Comparison of ENCODE assay signal across 10 cellular contexts in the genomic region with DNA sequence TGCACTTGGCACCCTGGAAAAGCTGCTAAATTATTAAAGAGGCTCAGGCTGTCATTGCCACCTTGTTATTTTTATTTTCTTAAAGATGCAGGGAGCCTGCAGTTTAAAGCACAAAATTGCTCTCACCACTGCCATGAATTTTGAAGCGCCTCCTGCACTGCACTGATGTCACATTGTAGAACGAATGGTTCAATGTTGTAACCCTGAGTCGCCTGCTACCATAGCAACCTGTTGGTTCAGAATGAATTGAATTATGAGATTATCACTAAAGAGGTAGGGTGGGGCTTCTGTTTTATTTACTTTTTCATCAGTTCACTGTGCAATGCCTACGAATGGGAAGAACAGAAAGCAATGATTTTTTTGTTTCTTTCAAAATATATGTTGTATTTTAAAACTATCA. TPM values are rescaled to one million over a fixed set of nuclear protein-coding genes. Genes with fewer than 3 reads are reported as not detected.
DNase-seq lines count a peak whose midpoint lies in the region; ATAC-seq and TF ChIP-seq lines count a peak whose summit lies in the region.
"Had no signal": no experiment of that assay in that cellular context is flagged by ENCODE, and none has a peak within 500 bp of the region (broad histone marks: within the 10 kb centered on the region; RNA-seq: fewer than 3 reads in every experiment).

No MANE protein-coding gene starts in this region.

- H2BK120ac ChIP-seq in H9 (ENCODE audit: low read depth, low read length, poor library complexity, severe bottlenecking) = no peak overlapping the region

- no peak overlapping the region for H3K56ac ChIP-seq in H9 (ENCODE audit: insufficient read length, low read depth, low read length)

- no peak overlapping the region for H2AK5ac ChIP-seq in H9 (ENCODE audit: insufficient read length, low read length)

- H3K79me1 ChIP-seq in H9 (ENCODE audit: insufficient read depth, low read depth, low read length, poor library complexity, severe bottlenecking) = no peaks in the 10 kb centered on the region

- no peaks in the 10 kb centered on the region for H3K23me2 ChIP-seq in H9 (ENCODE audit: insufficient read length, low read depth, low read length, poor library complexity, severe bottlenecking)

- H3K14ac ChIP-seq in H9 (ENCODE audit: insufficient read depth, low read length) = no peak overlapping the region

- H3K27ac Mint-ChIP-seq in MCF 10A (ENCODE audit: low read depth, unreplicated experiment) = no peak overlapping the region
- H3K27ac Mint-ChIP-seq in H9 = no peak overlapping the region
- H3K27ac Mint-ChIP-seq: natural killer cell had no signal

- H3K79me2 ChIP-seq in H9 (ENCODE audit: insufficient read depth, low read length) = no peaks in the 10 kb centered on the region

- no peak overlapping the region for H2AFZ ChIP-seq in H9 (ENCODE audit: low read length)

- H2BK12ac ChIP-seq in H9 (ENCODE audit: insufficient read length, low read depth, low read length) = no peak overlapping the region

- H3K27me3 ChIP-seq in breast epithelium = no peaks in the 10 kb centered on the region
- H3K27me3 ChIP-seq in esophagus muscularis mucosa = no peaks in the 10 kb centered on the region
- no peaks in the 10 kb centered on the region for H3K27me3 ChIP-seq in H9 (ENCODE audit: insufficient read depth, low read length)

- H3K4me1 Mint-ChIP-seq in MCF 10A (ENCODE audit: insufficient read depth, unreplicated experiment) (peaks cover 4% of the 10 kb centered on the region), H9 (peaks cover 14 to 16% of the 10 kb centered on the region in 2 experiments)
- H3K4me1 Mint-ChIP-seq: central memory CD8-positive, alpha-beta T cell; natural killer cell had no signal

- no TSS peak for BruUV-seq in MCF 10A (replicated peaks; lab: Mats Ljungman, UMichigan)

- H4K91ac ChIP-seq in H9 (ENCODE audit: insufficient read length, low read depth, low read length) = no peak overlapping the region

- no peaks in the 10 kb centered on the region for H3K9me3 Mint-ChIP-seq in MCF 10A (ENCODE audit: unreplicated experiment)
- H3K9me3 Mint-ChIP-seq in H9 = no peaks in the 10 kb centered on the region
- H3K9me3 Mint-ChIP-seq: central memory CD8-positive, alpha-beta T cell had no signal

- no peaks in the 10 kb centered on the region for H3K4me1 ChIP-seq in breast epithelium
- no peaks in the 10 kb centered on the region for H3K4me1 ChIP-seq in esophagus muscularis mucosa
- no peaks in the 10 kb centered on the region for H3K4me1 ChIP-seq in H9 (ENCODE audit: insufficient read depth, low read length)

- ATAC-seq in HG02759 (IDR thresholded peaks at IDR 0.05; ENCODE audit: unreplicated experiment) = no peak
- ATAC-seq: natural killer cell had no signal

- peak; percentile 21 for DNase-seq in MCF 10A (ENCODE audit: unreplicated experiment)
- no peak for DNase-seq in breast epithelium (ENCODE audit: low spot score in 2 of 2)
- DNase-seq in NCI-H82 (lab: John Stamatoyannopoulos, UW) = peak; percentile 93
- DNase-seq in esophagus muscularis mucosa (ENCODE audit: extremely low spot score) = peak; percentile 31
- DNase-seq in T-helper 2 cell = no peak
- no peak for DNase-seq in H9
- DNase-seq in erythroblast (lab: John Stamatoyannopoulos, UW) = no peak
- DNase-seq: natural killer cell had no signal

- no peak overlapping the region for H3K18ac ChIP-seq in H9 (ENCODE audit: insufficient read length, low read depth, low read length)

- TF ChIP-seq EP300 in esophagus muscularis mucosa (IDR thresholded peaks at IDR 0.05) = no peak

- H3K36me3 Mint-ChIP-seq in MCF 10A (ENCODE audit: insufficient read depth, unreplicated experiment) = peaks cover 5% of the 10 kb centered on the region
- no peaks in the 10 kb centered on the region for H3K36me3 Mint-ChIP-seq in H9 (ENCODE audit: insufficient read depth in 1 of 3, low read depth in 3 of 3)
- H3K36me3 Mint-ChIP-seq: natural killer cell had no signal

- H3K9me3 ChIP-seq in breast epithelium = no peaks in the 10 kb centered on the region
- no peaks in the 10 kb centered on the region for H3K9me3 ChIP-seq in esophagus muscularis mucosa
- no peaks in the 10 kb centered on the region for H3K9me3 ChIP-seq in H9 (ENCODE audit: control insufficient read depth, low read depth, low read length)

- no peak overlapping the region for H3T11ph ChIP-seq in H9 (ENCODE audit: low read length)

- H3K27ac ChIP-seq in breast epithelium = no peak overlapping the region
- H3K27ac ChIP-seq in esophagus muscularis mucosa (replicated peaks in 1 of 4) = no peak overlapping the region
- no peak overlapping the region for H3K27ac ChIP-seq in H9 (ENCODE audit: insufficient read length, low read depth, low read length)

- no peak overlapping the region for H3K4me2 ChIP-seq in H9 (ENCODE audit: insufficient read depth, insufficient read length, low read length)

- H2BK20ac ChIP-seq in H9 (ENCODE audit: low read depth, low read length, poor library complexity, severe bottlenecking) = no peak overlapping the region

- H3K4me3 ChIP-seq in breast epithelium (no peak overlapping the region), esophagus muscularis mucosa (no peak overlapping the region)

- no peak overlapping the region for H3K9ac ChIP-seq in H9 (ENCODE audit: extremely low read depth, insufficient read length, low read length)

- POLR2A ChIA-PET in MCF 10A (lab: Yijun Ruan, JAX) = interaction anchor here (0.6 to 1.0 kb wide), 2 partner anchors 97 to 111 kb away, joined by 3 read pairs; no protein-coding TSS in a partner anchor

- H4K8ac ChIP-seq in H9 (replicated peaks; ENCODE audit: insufficient read length, low read depth, low read length) = no peak overlapping the region

- no peak overlapping the region for H3K4ac ChIP-seq in H9 (ENCODE audit: low read depth, low read length)

- H4K20me1 ChIP-seq in H9 (ENCODE audit: control insufficient read depth, insufficient read depth, insufficient read length) = no peaks in the 10 kb centered on the region

- no peak overlapping the region for H2BK5ac ChIP-seq in H9 (ENCODE audit: insufficient read length, low read length)

- TF ChIP-seq POLR2A in breast epithelium (IDR thresholded peaks at IDR 0.05) (no peak), esophagus muscularis mucosa (IDR thresholded peaks at IDR 0.05; ENCODE audit: low read depth) (no peak), erythroblast (IDR thresholded peaks at IDR 0.05; ENCODE audit: low read length) (no peak)

- CTCF ChIA-PET in MCF 10A (lab: Yijun Ruan, JAX) = interaction anchor here (1.1 kb wide), 1 partner anchor 13 kb away, joined by 3 read pairs; no protein-coding TSS in a partner anchor

- H4K5ac ChIP-seq in H9 (ENCODE audit: insufficient read length, low read depth, low read length) = no peak overlapping the region

- WGBS in esophagus muscularis mucosa = 67% methylated on average over 4 of the region's 4 CpGs
- no CpG with 5 or more reads among the region's 4 CpGs for WGBS in H9 (ENCODE audit: extremely low coverage, insufficient read length, low lambda C conversion rate)

- H3K4me3 Mint-ChIP-seq in MCF 10A (ENCODE audit: unreplicated experiment) (no peak overlapping the region), H9 (no peak overlapping the region)
- H3K4me3 Mint-ChIP-seq: central memory CD8-positive, alpha-beta T cell; natural killer cell had no signal

- H3K36me3 ChIP-seq in breast epithelium = no peaks in the 10 kb centered on the region
- no peaks in the 10 kb centered on the region for H3K36me3 ChIP-seq in esophagus muscularis mucosa

- intact Hi-C loops in MCF 10A (cut with micrococcal nuclease) (no loop called here), breast epithelium (cut with DNase I; ENCODE audit: low total_unique reads) (no loop called here), esophagus muscularis mucosa (cut with DNase I) (no loop called here)

- TF ChIP-seq CTCF in MCF 10A (IDR thresholded peaks at IDR 0.05; ENCODE audit: unreplicated experiment) (no peak), breast epithelium (IDR thresholded peaks at IDR 0.05) (no peak), esophagus muscularis mucosa (IDR thresholded peaks at IDR 0.05) (no peak), H9 (conservative IDR thresholded peaks at IDR 0.05) (no peak)

- no peak overlapping the region for H3K23ac ChIP-seq in H9 (ENCODE audit: insufficient read length, low read depth, low read length)

- H3K27me3 Mint-ChIP-seq in MCF 10A (ENCODE audit: insufficient read depth, unreplicated experiment) (no peaks in the 10 kb centered on the region), H9 (ENCODE audit: low read depth) (no peaks in the 10 kb centered on the region)

- no peak overlapping the region for H2BK15ac ChIP-seq in H9 (ENCODE audit: low read depth, low read length)

RNA-seq across cellular contexts. Expression of a gene that starts 16.5 kb away (rescaled TPM):
- 0.52 and 0.84 TPM in 2 replicates for total RNA-seq in MCF 10A (2022)
- total RNA-seq in breast epithelium = under 1 TPM in 2 of 3 donors, not detected in 1; 0.32 to 0.66 TPM
- 1 to 10 TPM; 1.7 to 8.3 (median 3.0) TPM for total RNA-seq in esophagus muscularis mucosa
- 3.4 and 4.4 TPM in 2 replicates for total RNA-seq in H9 (2021)

Comparison
In these comparisons a context has a peak if more than half of its experiments do, and no peak if none do; other contexts are left out.
1. DNase-seq: peak in MCF 10A (single experiment), NCI-H82 (single experiment) and esophagus muscularis mucosa (single experiment); none in breast epithelium (0 of 2), T-helper 2 cell (0 of 5), H9 (single experiment) and erythroblast (0 of 2).